Comparison of ENCODE assay signal across 8 cellular contexts in genomic region chr20:52105045-52105572, GRCh38.
DNase-seq lines count a peak whose midpoint lies in the region; ATAC-seq and TF ChIP-seq lines count a peak whose summit lies in the region.

No MANE protein-coding gene starts in this region.

- H3K9me3 ChIP-seq in ectodermal cell (ENCODE audit: control insufficient read depth, low read length) (no peaks in the 10 kb centered on the region), mesodermal cell (ENCODE audit: control insufficient read depth, low read length) (no peaks in the 10 kb centered on the region)

- no peak for TF ChIP-seq CTCF in CD14-positive monocyte (IDR thresholded peaks at IDR 0.05)

- no peak for DNase-seq in CD14-positive monocyte (ENCODE audit: low spot score)
- DNase-seq in NCI-H2227 (lab: John Stamatoyannopoulos, UW; ENCODE audit: unreplicated experiment): peak; percentile 85
- DNase-seq in GM19240 (ENCODE audit: insufficient read length, low spot score): no peak
- no peak for DNase-seq in NCI-H510A treated with DMSO at 0.1 percent for 48 hours (lab: John Stamatoyannopoulos, UW)

- intact Hi-C loops in CD14-positive monocyte (cut with micrococcal nuclease): no loop called here

- H3K27me3 Mint-ChIP-seq in CD14-positive monocyte (ENCODE audit: low read depth in 3 of 3): peaks cover 36 to 56% (median 52%) of the 10 kb centered on the region in 3 donors

- peak overlapping the region; percentile 61 to 84 for H3K4me3 Mint-ChIP-seq in CD14-positive monocyte

- ATAC-seq in GM21737 (IDR thresholded peaks at IDR 0.05; ENCODE audit: unreplicated experiment): no peak
- no peak for ATAC-seq in HG03460 (IDR thresholded peaks at IDR 0.05; ENCODE audit: unreplicated experiment)

- no peak overlapping the region for H3K27ac Mint-ChIP-seq in CD14-positive monocyte

- peaks cover 0 to 16% (median 5%) of the 10 kb centered on the region in 7 donors for H3K9me3 Mint-ChIP-seq in CD14-positive monocyte

- peaks cover 22% of the 10 kb centered on the region for H3K4me1 ChIP-seq in ectodermal cell (ENCODE audit: control insufficient read depth, insufficient read depth, low read length)
- peaks cover 10% of the 10 kb centered on the region for H3K4me1 ChIP-seq in mesodermal cell (ENCODE audit: control insufficient read depth, insufficient read depth, low read length, poor library complexity, severe bottlenecking)

- H3K4me1 Mint-ChIP-seq in CD14-positive monocyte: peaks cover 29% of the 10 kb centered on the region

- WGBS in ectodermal cell, 2 experiments: 0% methylated on average over 52 of the region's 52 CpGs
- 1% methylated on average over 41 to 51 of the region's 52 CpGs for WGBS in mesodermal cell (ENCODE audit: insufficient coverage in 2 of 2), 2 experiments

- H3K4me3 ChIP-seq in ectodermal cell (ENCODE audit: insufficient read depth, low read depth, low read length): peak overlapping the region; percentile 55
- peak overlapping the region; percentile 56 for H3K4me3 ChIP-seq in mesodermal cell (ENCODE audit: extremely low read depth, insufficient read depth, low read length, poor library complexity, severe bottlenecking)

- H3K36me3 Mint-ChIP-seq in CD14-positive monocyte: peaks cover 0 to 4% of the 10 kb centered on the region in 2 donors

- H3K36me3 ChIP-seq in ectodermal cell (ENCODE audit: control insufficient read depth, insufficient read depth, low read length): no peaks in the 10 kb centered on the region
- no peaks in the 10 kb centered on the region for H3K36me3 ChIP-seq in mesodermal cell (ENCODE audit: control insufficient read depth, insufficient read depth, low read length)

- peaks cover 49% of the 10 kb centered on the region for H3K27me3 ChIP-seq in ectodermal cell (ENCODE audit: control insufficient read depth, insufficient read depth, low read length, poor library complexity, severe bottlenecking)

- no peak overlapping the region for H3K27ac ChIP-seq in ectodermal cell (ENCODE audit: insufficient read depth, low read depth, low read length, poor library complexity, severe bottlenecking)
- no peak overlapping the region for H3K27ac ChIP-seq in mesodermal cell (ENCODE audit: low read depth, low read length, severe bottlenecking)
